ENCODE assay signal across 19 cellular contexts in the genomic region with DNA sequence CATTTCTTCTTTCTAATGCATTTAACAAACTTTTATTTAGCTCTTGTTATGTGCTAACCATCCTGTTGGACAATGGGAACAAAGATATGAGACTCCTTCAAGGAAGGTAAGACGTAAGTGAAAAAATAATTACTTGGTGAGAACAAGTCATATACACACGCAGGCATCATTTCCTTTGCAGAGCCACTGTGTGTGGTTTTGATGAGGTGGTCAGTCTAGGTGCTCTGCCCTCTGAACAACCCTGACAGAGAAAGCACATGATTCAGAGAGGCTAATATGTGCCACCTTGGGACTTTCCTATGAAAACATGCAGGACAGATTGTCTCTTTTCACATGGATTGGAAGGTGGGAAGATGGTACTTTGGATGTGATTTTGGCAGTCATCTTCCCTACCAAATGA.
"Had no signal": no experiment of that assay in that cellular context is flagged by ENCODE, and none has a peak within 500 bp of the region (broad histone marks: within the 10 kb centered on the region; RNA-seq: fewer than 3 reads in every experiment).

No MANE protein-coding gene starts in this region.

- FAIRE-seq: kidney, urothelium cell line had no signal

- H3K9me3 Mint-ChIP-seq: WTC11 had no signal

- H3K27ac Mint-ChIP-seq: activated naive CD8-positive, alpha-beta T cell; activated T-cell treated with anti-CD3 and anti-CD28 coated beads, Interleukin-2, amount 50 U/mL, for 24 hours; activated T-helper 17 cell treated with anti-CD3 and anti-CD28 coated beads, Interleukin-2, amount 50 U/mL, for 72 hours; endodermal cell; natural killer cell; WTC11 had no signal

- H3K9me3 ChIP-seq: esophagus squamous epithelium, gastroesophageal sphincter, tibial nerve had no signal

- H3K4me1 ChIP-seq: esophagus squamous epithelium, gastroesophageal sphincter had no signal

- H3K27me3 ChIP-seq: esophagus squamous epithelium, gastroesophageal sphincter, tibial nerve had no signal

- ATAC-seq: activated T-helper 17 cell treated with anti-CD3 and anti-CD28 coated beads, Interleukin-2, amount 50 U/mL, for 72 hours; natural killer cell; stimulated activated naive CD8-positive, alpha-beta T cell treated with anti-CD3 and anti-CD28 coated beads, Interleukin-15, Interleukin-2, amounts not matched to agents 100 U/mL and 50 U/mL, for 24 hours; WTC11 had no signal

- H3K27ac ChIP-seq: gastroesophageal sphincter had no signal

- H3K4me1 Mint-ChIP-seq: activated T-helper 17 cell treated with anti-CD3 and anti-CD28 coated beads, Interleukin-2, amount 50 U/mL, for 72 hours; natural killer cell; WTC11 had no signal

- H3K27me3 Mint-ChIP-seq: activated naive CD8-positive, alpha-beta T cell; activated T-cell treated with anti-CD3 and anti-CD28 coated beads, Interleukin-2, amount 50 U/mL, for 24 hours; activated T-helper 17 cell treated with anti-CD3 and anti-CD28 coated beads, Interleukin-2, amount 50 U/mL, for 72 hours had no signal

- H3K4me3 ChIP-seq: esophagus squamous epithelium, gastroesophageal sphincter, tibial nerve had no signal

- H3K4me3 Mint-ChIP-seq: activated naive CD8-positive, alpha-beta T cell; activated T-cell treated with anti-CD3 and anti-CD28 coated beads, Interleukin-2, amount 50 U/mL, for 24 hours; activated T-helper 17 cell treated with anti-CD3 and anti-CD28 coated beads, Interleukin-2, amount 50 U/mL, for 72 hours; endodermal cell; natural killer cell; WTC11 had no signal

- H3K36me3 Mint-ChIP-seq: activated naive CD8-positive, alpha-beta T cell; WTC11 had no signal

- DNase-seq: activated T-cell treated with anti-CD3 and anti-CD28 coated beads, Interleukin-2, amount 50 U/mL, for 24 hours; amygdala; cortex of kidney; endodermal cell; esophagus squamous epithelium; kidney; midbrain; natural killer cell; stimulated activated CD4-positive, alpha-beta T cell treated with anti-CD3 and anti-CD28 coated beads, Interleukin-4, amount 100 ng/mL, for 24 hours; stimulated activated naive CD8-positive, alpha-beta T cell treated with anti-CD3 and anti-CD28 coated beads, Interleukin-15, Interleukin-2, amounts not matched to agents 100 U/mL and 50 U/mL, for 24 hours; substantia nigra; T-helper 1 cell; T-helper 9 cell had no signal

- H3K36me3 ChIP-seq: esophagus squamous epithelium, gastroesophageal sphincter, tibial nerve had no signal
